18 cellular contexts compared by ENCODE assay signal in genomic region chr17:42304187-42305030, GRCh38.
"Had no signal": no experiment of that assay in that cellular context is flagged by ENCODE, and none has a peak within 500 bp of the region (broad histone marks: within the 10 kb centered on the region; RNA-seq: fewer than 3 reads in every experiment).

No MANE protein-coding gene starts in this region.

- H3K27ac Mint-ChIP-seq: endodermal cell had no signal

- H3K9me3 ChIP-seq: gastrocnemius medialis, heart right ventricle, pancreas, sigmoid colon, SK-N-SH, spleen, thyroid gland had no signal

- H3K4me3 ChIP-seq: gastrocnemius medialis, heart right ventricle, pancreas, sigmoid colon, spleen, thyroid gland had no signal

- H3K4me2 ChIP-seq: SK-N-SH had no signal

- DNase-seq: activated CD4-positive, alpha-beta T cell treated with anti-CD3 and anti-CD28 coated beads, Interleukin-2, amount 50 U/mL, for 4 hours; activated CD4-positive, CD25-positive, alpha-beta regulatory T cell; activated effector memory CD4-positive, alpha-beta T cell treated with Interleukin-2 at 50 U/mL for 16 hours; endodermal cell; erythroblast; gastrocnemius medialis; heart right ventricle; left colon; midbrain; pancreas; SHP77; sigmoid colon; SK-N-SH; spleen; thyroid gland had no signal

- H3K9ac ChIP-seq: SK-N-SH had no signal

- FAIRE-seq: astrocyte, bronchial epithelial cell, pancreas, urothelium cell line had no signal

- H3K4me3 Mint-ChIP-seq: endodermal cell had no signal

- H3K4me1 Mint-ChIP-seq: endodermal cell had no signal

- ATAC-seq: gastrocnemius medialis, heart right ventricle, left colon, pancreas had no signal

- H3K9me3 Mint-ChIP-seq: endodermal cell had no signal

- H3K27ac ChIP-seq: gastrocnemius medialis, heart right ventricle, pancreas, sigmoid colon, spleen, thyroid gland had no signal

- H3K27me3 ChIP-seq: gastrocnemius medialis, heart right ventricle, pancreas, sigmoid colon, spleen, thyroid gland had no signal

- H3K4me1 ChIP-seq: gastrocnemius medialis, heart right ventricle, pancreas, spleen, thyroid gland had no signal
